ENCODE assay signal across 9 cellular contexts in genomic region chr12:52119398-52120254, GRCh38. TPM values are rescaled to one million over a fixed set of nuclear protein-coding genes. Genes with fewer than 3 reads are reported as not detected.
DNase-seq lines count a peak whose midpoint lies in the region; ATAC-seq and TF ChIP-seq lines count a peak whose summit lies in the region.
"Had no signal": no experiment of that assay in that cellular context is flagged by ENCODE, and none has a peak within 500 bp of the region (broad histone marks: within the 10 kb centered on the region; RNA-seq: fewer than 3 reads in every experiment).

No MANE protein-coding gene starts in this region.

- TF ChIP-seq CTCF in CD4-positive, alpha-beta T cell (IDR thresholded peaks at IDR 0.05) = peak; percentile 55
- peak; percentile 82 for TF ChIP-seq CTCF in OCI-LY7 (conservative IDR thresholded peaks at IDR 0.05; ENCODE audit: low read length)
- peak; percentile 15 to 40 (median 24) for TF ChIP-seq CTCF in adrenal gland (IDR thresholded peaks at IDR 0.05)
- TF ChIP-seq CTCF in vagina (IDR thresholded peaks at IDR 0.05) = peak in 1 of 3 experiments; percentile 10

- H4K20me1 ChIP-seq in OCI-LY7 (ENCODE audit: insufficient read depth, low read length) = no peaks in the 10 kb centered on the region

- H3K4me3 ChIP-seq in H7 (ENCODE audit: insufficient read depth, low read depth, low read length) (peak overlapping the region; percentile 26; the same call in 1 of the 2 replicates), OCI-LY7 (ENCODE audit: low read depth, low read length, poor library complexity, severe bottlenecking) (peak overlapping the region; percentile 71), adrenal gland (no peak overlapping the region), vagina (no peak overlapping the region)

- H3K9me3 Mint-ChIP-seq in CD4-positive, alpha-beta T cell = no peaks in the 10 kb centered on the region

- POLR2A ChIA-PET in CD4-positive, alpha-beta T cell (lab: Charles Lee) = no interaction called here
- POLR2A ChIA-PET in OCI-LY7 (lab: Charles Lee) = interaction anchor here (0.6 to 4.4 kb wide), 5 partner anchors 32 to 94 kb away, joined by 3 to 22 read pairs (median 7); no protein-coding TSS in a partner anchor

- H3K4me1 Mint-ChIP-seq in CD4-positive, alpha-beta T cell (ENCODE audit: low read depth) = peaks cover 14% of the 10 kb centered on the region

- intact Hi-C loops in CD4-positive, alpha-beta T cell (cut with DNase I, micrococcal nuclease) = no loop called here
- intact Hi-C loops in OCI-LY7 (cut with micrococcal nuclease; ENCODE audit: unreplicated experiment) (no loop called here), adrenal gland (cut with DNase I) (no loop called here), left colon (cut with DNase I, micrococcal nuclease) (no loop called here), vagina (cut with DNase I) (no loop called here)

- H3K27ac Mint-ChIP-seq in CD4-positive, alpha-beta T cell = no peak overlapping the region

- CTCF ChIA-PET in CD4-positive, alpha-beta T cell (lab: Charles Lee) = interaction anchor here (1.6 kb wide), 1 partner anchor 94 kb away, joined by 7 read pairs; no protein-coding TSS in a partner anchor
- CTCF ChIA-PET in OCI-LY7 (lab: Charles Lee; ENCODE audit: unreplicated experiment) = interaction anchor here (0.9 to 4.9 kb wide), 5 partner anchors 31 to 96 kb away, joined by 3 to 50 read pairs (median 3); no protein-coding TSS in a partner anchor

- H3K36me3 ChIP-seq in H7 (replicated peaks; ENCODE audit: control insufficient read depth, insufficient read depth, low read length) (no peaks in the 10 kb centered on the region), OCI-LY7 (ENCODE audit: insufficient read depth, low read length) (peaks cover 16% of the 10 kb centered on the region), adrenal gland (replicated peaks in 1 of 2) (no peaks in the 10 kb centered on the region), vagina (no peaks in the 10 kb centered on the region)

- peak overlapping the region; percentile 92 for H3K4me2 ChIP-seq in OCI-LY7 (ENCODE audit: low read length)

- ATAC-seq in CD4-positive, alpha-beta T cell (ENCODE audit: poor library complexity) = peak; percentile 68
- ATAC-seq in left colon = peak; percentile 83

- H3K4me1 ChIP-seq in OCI-LY7 (ENCODE audit: insufficient read depth, low read length, poor library complexity, severe bottlenecking) (peaks cover 82% of the 10 kb centered on the region), adrenal gland (replicated peaks in 1 of 2) (no peaks in the 10 kb centered on the region), vagina (no peaks in the 10 kb centered on the region)

- TF ChIP-seq POLR2A in adrenal gland (IDR thresholded peaks at IDR 0.05) = no peak
- no peak for TF ChIP-seq POLR2A in vagina (IDR thresholded peaks at IDR 0.05)

- no peaks in the 10 kb centered on the region for H3K9me3 ChIP-seq in CD4-positive, alpha-beta T cell (ENCODE audit: control insufficient read depth, low read length)
- H3K9me3 ChIP-seq in OCI-LY7 (ENCODE audit: low read length) (no peaks in the 10 kb centered on the region), adrenal gland (replicated peaks in 1 of 3) (no peaks in the 10 kb centered on the region), vagina (no peaks in the 10 kb centered on the region)

- peak overlapping the region; percentile 62 for H2AFZ ChIP-seq in OCI-LY7 (ENCODE audit: low read length)

- H3K27me3 ChIP-seq in CD4-positive, alpha-beta T cell (ENCODE audit: control insufficient read depth, insufficient read depth, low read length) = no peaks in the 10 kb centered on the region
- H3K27me3 ChIP-seq in H7 (ENCODE audit: control insufficient read depth, insufficient read depth, low read length) (no peaks in the 10 kb centered on the region), adrenal gland (peaks cover 6% of the 10 kb centered on the region), vagina (no peaks in the 10 kb centered on the region)

- no TSS peak for BruUV-seq in OCI-LY7 (replicated peaks; lab: Mats Ljungman, UMichigan)

- H3K27ac ChIP-seq in CD4-positive, alpha-beta T cell (ENCODE audit: low read depth, low read length) = no peak overlapping the region
- H3K27ac ChIP-seq in OCI-LY7 (ENCODE audit: low read depth, low read length, poor library complexity, severe bottlenecking) (peak overlapping the region; percentile 95), adrenal gland (no peak overlapping the region), vagina (no peak overlapping the region), caudate nucleus (ENCODE audit: low read depth, low read length) (no peak overlapping the region)

- no peaks in the 10 kb centered on the region for H3K9me2 ChIP-seq in OCI-LY7 (ENCODE audit: insufficient read depth, low read length)

- WGBS in adrenal gland, 4 donors = 24 to 36% (median 30%) methylated on average over 11 to 23 of the region's 23 CpGs

- peaks cover 30% of the 10 kb centered on the region for H3K79me2 ChIP-seq in OCI-LY7 (ENCODE audit: insufficient read depth, low read depth, low read length)

- H3K27me3 Mint-ChIP-seq in CD4-positive, alpha-beta T cell = peaks cover 50% of the 10 kb centered on the region

- no peaks in the 10 kb centered on the region for H3K36me3 Mint-ChIP-seq in CD4-positive, alpha-beta T cell (ENCODE audit: low read depth)

- H3K4me3 Mint-ChIP-seq in CD4-positive, alpha-beta T cell = no peak overlapping the region

- DNase-seq in CD4-positive, alpha-beta T cell = peak in 7 of 10 experiments; percentile 7 to 48 (median 13)
- peak; percentile 95 for DNase-seq in H7
- DNase-seq in OCI-LY7 (ENCODE audit: low spot score) = peak; percentile 91
- peak in 2 of 7 donors; percentile 13 to 26 for DNase-seq in adrenal gland
- peak in 1 of 2 donors; percentile 64 for DNase-seq in left colon
- peak; percentile 84 to 88 for DNase-seq in vagina (ENCODE audit: extremely low spot score in 2 of 2)
- no peak for DNase-seq in midbrain (lab: John Stamatoyannopoulos, UW)
- no peak for DNase-seq in caudate nucleus (lab: John Stamatoyannopoulos, UW)

RNA-seq across cellular contexts. Expression of gene SMIM41, which starts 40.1 kb away (rescaled TPM):
- not detected for total RNA-seq in CD4-positive, alpha-beta T cell
- total RNA-seq in H7 (2014; rRNA removed; shearing (Covaris generic)) = not detected in 2 replicates
- total RNA-seq in OCI-LY7 (2014; rRNA removed; shearing (Covaris generic)) = not detected in 2 replicates
- total RNA-seq in OCI-LY7 (2022) (not detected in 2 replicates), adrenal gland (1 to 10 TPM in 1 of 8 donors, under 1 TPM in 2, not detected in 5; 0.54 to 2.1 (median 0.83) TPM), left colon (under 1 TPM in 1 of 2 donors, not detected in 1; 0.31 TPM), vagina (1.5 TPM)
- polyA plus RNA-seq in adrenal gland = under 1 TPM in 1 of 3 donors, not detected in 2; 0.10 TPM
- total RNA-seq: myocyte had no signal

RNA-seq across cellular contexts. Expression of gene ATG101, which starts 49.8 kb away (rescaled TPM):
- total RNA-seq in CD4-positive, alpha-beta T cell = 10 to 100 TPM; 20.6 to 20.9 TPM
- 67.3 and 75.7 TPM in 2 replicates for total RNA-seq in H7 (2014; rRNA removed; shearing (Covaris generic))
- 53.9 and 65.5 TPM in 2 replicates for total RNA-seq in OCI-LY7 (2014; rRNA removed; shearing (Covaris generic))
- total RNA-seq in OCI-LY7 (2022) = 30.7 and 38.0 TPM in 2 replicates
- 10 to 100 TPM; 28.8 to 60.4 (median 38.6) TPM for total RNA-seq in adrenal gland
- polyA plus RNA-seq in adrenal gland = 10 to 100 TPM; 20.9 to 28.6 (median 27.1) TPM
- 10 to 100 TPM; 35.0 to 36.3 TPM for total RNA-seq in left colon
- total RNA-seq in vagina = 27.7 TPM

Comparison
In these comparisons a context has a peak if more than half of its experiments do, and no peak if none do; other contexts are left out.
1. DNase-seq: peak in CD4-positive, alpha-beta T cell (7 of 10), H7 (single experiment), OCI-LY7 (single experiment) and vagina (2 of 2); none in midbrain (single experiment) and caudate nucleus (0 of 61).
2. H3K4me3 ChIP-seq: peak in H7 (single experiment) and OCI-LY7 (single experiment); none in adrenal gland (0 of 4) and vagina (0 of 2).